In genomic region chr10:126933116-126933515, GRCh38 we compare ENCODE assay signal across 1 cellular context.
TF ChIP-seq lines count a peak whose summit lies in the region.

No MANE protein-coding gene starts in this region.

TF ChIP-seq in H1, 55 proteins besides CTCF, POLR2A, EP300 and RAD21:
- TF ChIP-seq GABPA (IDR thresholded peaks at IDR 0.05; ENCODE audit: borderline replicate concordance, insufficient read depth, low read length) = no peak
- TF ChIP-seq TEAD4 (IDR thresholded peaks at IDR 0.05; ENCODE audit: low read depth, low read length) = no peak
- no peak for TF ChIP-seq NANOG (IDR thresholded peaks at IDR 0.05; ENCODE audit: insufficient read depth, low read depth, low read length, poor library complexity, severe bottlenecking)
- TF ChIP-seq HDAC2 (IDR thresholded peaks at IDR 0.05; ENCODE audit: borderline replicate concordance in 1 of 2, low read depth in 2 of 2, low read length in 2 of 2) = no peak
- no peak for TF ChIP-seq CTBP2 (IDR thresholded peaks at IDR 0.05; ENCODE audit: borderline replicate concordance, insufficient read depth, insufficient read length, low read length)
- no peak for TF ChIP-seq RXRA (IDR thresholded peaks at IDR 0.05; ENCODE audit: insufficient read depth, low read depth, low read length)
